Comparison of ENCODE assay signal across 1 cellular context in the genomic region with DNA sequence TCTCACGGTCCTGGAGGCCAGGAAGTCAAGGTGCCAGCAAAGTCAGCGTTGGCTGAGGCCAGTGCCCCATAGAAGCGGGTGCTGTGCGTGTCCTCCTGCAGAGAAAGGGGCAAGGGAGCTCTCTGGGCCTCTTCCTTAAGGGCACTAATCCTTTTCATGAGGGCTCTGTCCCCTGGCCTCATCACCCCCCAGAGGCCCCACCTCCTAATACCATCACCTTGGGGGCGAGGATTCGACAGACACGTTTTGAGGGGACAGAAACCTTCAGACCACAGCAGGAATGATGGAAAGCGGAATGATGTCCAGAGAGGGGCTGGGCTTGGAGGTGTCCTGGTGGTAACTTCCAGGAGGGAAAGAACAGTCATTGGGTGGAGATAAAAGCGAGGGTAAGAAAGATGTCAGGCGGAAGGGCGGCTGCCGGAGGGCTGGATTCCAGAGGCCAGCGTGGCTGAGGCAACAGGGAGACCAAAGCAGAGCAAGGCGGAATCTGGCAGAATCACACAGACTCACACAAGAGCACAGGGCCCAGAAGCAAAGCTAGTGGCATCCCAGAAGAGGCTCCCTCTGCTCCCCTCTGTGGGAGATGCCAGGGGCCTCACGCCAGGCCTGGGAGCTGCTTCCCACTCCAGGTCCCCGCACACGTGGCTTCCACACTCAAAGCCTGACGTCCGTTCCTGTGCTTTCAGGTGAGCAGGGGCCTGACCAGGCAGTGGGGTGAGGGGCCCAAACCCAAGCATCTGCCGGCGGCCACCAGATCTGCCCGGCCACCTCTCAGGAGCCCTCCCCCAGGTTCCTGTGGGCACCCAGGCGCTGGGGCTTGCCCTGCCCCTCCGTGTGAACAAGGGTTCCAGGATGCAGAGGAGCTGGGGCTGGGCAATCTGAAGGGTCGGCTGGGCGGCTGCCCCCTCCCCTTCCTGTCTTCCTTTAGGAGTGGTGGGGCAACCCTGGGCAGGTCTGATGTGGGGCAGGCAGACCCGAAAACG.
TF ChIP-seq lines count a peak whose summit lies in the region.

No MANE protein-coding gene starts in this region.

TF ChIP-seq in GM23338, 12 proteins besides CTCF, POLR2A, EP300 and RAD21 (continued from another document):
- TF ChIP-seq, protein P1, sequence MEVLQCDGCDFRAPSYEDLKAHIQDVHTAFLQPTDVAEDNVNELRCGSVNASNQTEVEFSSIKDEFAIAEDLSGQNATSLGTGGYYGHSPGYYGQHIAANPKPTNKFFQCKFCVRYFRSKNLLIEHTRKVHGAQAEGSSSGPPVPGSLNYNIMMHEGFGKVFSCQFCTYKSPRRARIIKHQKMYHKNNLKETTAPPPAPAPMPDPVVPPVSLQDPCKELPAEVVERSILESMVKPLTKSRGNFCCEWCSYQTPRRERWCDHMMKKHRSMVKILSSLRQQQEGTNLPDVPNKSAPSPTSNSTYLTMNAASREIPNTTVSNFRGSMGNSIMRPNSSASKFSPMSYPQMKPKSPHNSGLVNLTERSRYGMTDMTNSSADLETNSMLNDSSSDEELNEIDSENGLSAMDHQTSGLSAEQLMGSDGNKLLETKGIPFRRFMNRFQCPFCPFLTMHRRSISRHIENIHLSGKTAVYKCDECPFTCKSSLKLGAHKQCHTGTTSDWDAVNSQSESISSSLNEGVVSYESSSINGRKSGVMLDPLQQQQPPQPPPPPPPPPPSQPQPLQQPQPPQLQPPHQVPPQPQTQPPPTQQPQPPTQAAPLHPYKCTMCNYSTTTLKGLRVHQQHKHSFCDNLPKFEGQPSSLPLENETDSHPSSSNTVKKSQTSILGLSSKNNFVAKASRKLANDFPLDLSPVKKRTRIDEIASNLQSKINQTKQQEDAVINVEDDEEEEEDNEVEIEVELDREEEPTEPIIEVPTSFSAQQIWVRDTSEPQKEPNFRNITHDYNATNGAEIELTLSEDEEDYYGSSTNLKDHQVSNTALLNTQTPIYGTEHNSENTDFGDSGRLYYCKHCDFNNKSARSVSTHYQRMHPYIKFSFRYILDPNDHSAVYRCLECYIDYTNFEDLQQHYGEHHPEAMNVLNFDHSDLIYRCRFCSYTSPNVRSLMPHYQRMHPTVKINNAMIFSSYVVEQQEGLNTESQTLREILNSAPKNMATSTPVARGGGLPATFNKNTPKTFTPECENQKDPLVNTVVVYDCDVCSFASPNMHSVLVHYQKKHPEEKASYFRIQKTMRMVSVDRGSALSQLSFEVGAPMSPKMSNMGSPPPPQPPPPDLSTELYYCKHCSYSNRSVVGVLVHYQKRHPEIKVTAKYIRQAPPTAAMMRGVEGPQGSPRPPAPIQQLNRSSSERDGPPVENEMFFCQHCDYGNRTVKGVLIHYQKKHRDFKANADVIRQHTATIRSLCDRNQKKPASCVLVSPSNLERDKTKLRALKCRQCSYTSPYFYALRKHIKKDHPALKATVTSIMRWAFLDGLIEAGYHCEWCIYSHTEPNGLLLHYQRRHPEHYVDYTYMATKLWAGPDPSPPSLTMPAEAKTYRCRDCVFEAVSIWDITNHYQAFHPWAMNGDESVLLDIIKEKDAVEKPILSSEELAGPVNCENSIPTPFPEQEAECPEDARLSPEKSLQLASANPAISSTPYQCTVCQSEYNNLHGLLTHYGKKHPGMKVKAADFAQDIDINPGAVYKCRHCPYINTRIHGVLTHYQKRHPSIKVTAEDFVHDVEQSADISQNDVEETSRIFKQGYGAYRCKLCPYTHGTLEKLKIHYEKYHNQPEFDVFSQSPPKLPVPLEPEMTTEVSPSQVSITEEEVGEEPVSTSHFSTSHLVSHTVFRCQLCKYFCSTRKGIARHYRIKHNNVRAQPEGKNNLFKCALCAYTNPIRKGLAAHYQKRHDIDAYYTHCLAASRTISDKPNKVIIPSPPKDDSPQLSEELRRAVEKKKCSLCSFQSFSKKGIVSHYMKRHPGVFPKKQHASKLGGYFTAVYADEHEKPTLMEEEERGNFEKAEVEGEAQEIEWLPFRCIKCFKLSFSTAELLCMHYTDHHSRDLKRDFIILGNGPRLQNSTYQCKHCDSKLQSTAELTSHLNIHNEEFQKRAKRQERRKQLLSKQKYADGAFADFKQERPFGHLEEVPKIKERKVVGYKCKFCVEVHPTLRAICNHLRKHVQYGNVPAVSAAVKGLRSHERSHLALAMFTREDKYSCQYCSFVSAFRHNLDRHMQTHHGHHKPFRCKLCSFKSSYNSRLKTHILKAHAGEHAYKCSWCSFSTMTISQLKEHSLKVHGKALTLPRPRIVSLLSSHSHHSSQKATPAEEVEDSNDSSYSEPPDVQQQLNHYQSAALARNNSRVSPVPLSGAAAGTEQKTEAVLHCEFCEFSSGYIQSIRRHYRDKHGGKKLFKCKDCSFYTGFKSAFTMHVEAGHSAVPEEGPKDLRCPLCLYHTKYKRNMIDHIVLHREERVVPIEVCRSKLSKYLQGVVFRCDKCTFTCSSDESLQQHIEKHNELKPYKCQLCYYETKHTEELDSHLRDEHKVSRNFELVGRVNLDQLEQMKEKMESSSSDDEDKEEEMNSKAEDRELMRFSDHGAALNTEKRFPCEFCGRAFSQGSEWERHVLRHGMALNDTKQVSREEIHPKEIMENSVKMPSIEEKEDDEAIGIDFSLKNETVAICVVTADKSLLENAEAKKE (CRISPR knock-in tag; IDR thresholded peaks at IDR 0.05): no peak
- TF ChIP-seq EZH2phosphoT487 (IDR thresholded peaks at IDR 0.05; ENCODE audit: unreplicated experiment): no peak
- no peak for TF ChIP-seq POLR2AphosphoS5 (IDR thresholded peaks at IDR 0.05; ENCODE audit: low read depth)
- no peak for TF ChIP-seq NANOG (IDR thresholded peaks at IDR 0.05; ENCODE audit: borderline replicate concordance)
- TF ChIP-seq, protein P2, sequence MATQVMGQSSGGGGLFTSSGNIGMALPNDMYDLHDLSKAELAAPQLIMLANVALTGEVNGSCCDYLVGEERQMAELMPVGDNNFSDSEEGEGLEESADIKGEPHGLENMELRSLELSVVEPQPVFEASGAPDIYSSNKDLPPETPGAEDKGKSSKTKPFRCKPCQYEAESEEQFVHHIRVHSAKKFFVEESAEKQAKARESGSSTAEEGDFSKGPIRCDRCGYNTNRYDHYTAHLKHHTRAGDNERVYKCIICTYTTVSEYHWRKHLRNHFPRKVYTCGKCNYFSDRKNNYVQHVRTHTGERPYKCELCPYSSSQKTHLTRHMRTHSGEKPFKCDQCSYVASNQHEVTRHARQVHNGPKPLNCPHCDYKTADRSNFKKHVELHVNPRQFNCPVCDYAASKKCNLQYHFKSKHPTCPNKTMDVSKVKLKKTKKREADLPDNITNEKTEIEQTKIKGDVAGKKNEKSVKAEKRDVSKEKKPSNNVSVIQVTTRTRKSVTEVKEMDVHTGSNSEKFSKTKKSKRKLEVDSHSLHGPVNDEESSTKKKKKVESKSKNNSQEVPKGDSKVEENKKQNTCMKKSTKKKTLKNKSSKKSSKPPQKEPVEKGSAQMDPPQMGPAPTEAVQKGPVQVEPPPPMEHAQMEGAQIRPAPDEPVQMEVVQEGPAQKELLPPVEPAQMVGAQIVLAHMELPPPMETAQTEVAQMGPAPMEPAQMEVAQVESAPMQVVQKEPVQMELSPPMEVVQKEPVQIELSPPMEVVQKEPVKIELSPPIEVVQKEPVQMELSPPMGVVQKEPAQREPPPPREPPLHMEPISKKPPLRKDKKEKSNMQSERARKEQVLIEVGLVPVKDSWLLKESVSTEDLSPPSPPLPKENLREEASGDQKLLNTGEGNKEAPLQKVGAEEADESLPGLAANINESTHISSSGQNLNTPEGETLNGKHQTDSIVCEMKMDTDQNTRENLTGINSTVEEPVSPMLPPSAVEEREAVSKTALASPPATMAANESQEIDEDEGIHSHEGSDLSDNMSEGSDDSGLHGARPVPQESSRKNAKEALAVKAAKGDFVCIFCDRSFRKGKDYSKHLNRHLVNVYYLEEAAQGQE (IDR thresholded peaks at IDR 0.05; ENCODE audit: unreplicated experiment): no peak
